18 cellular contexts compared by ENCODE assay signal in genomic region chrX:153371256-153371655, GRCh38. TPM values are rescaled to one million over a fixed set of nuclear protein-coding genes. Genes with fewer than 3 reads are reported as not detected.
DNase-seq lines count a peak whose midpoint lies in the region; ATAC-seq and TF ChIP-seq lines count a peak whose summit lies in the region.
"Had no signal": no experiment of that assay in that cellular context is flagged by ENCODE, and none has a peak within 500 bp of the region (broad histone marks: within the 10 kb centered on the region; RNA-seq: fewer than 3 reads in every experiment).

No MANE protein-coding gene starts in this region.

- H3K9ac ChIP-seq in IMR-90 (ENCODE audit: low read depth, low read length) (no peak overlapping the region), parathyroid adenoma (no peak overlapping the region)

- H4K91ac ChIP-seq in IMR-90 (ENCODE audit: insufficient read depth, low read depth, low read length) = no peak overlapping the region

- H3K18ac ChIP-seq in IMR-90 (ENCODE audit: low read depth, low read length) = no peak overlapping the region

- no peak for TF ChIP-seq RAD21 in IMR-90 (IDR thresholded peaks at IDR 0.05; ENCODE audit: low read length)

- no CpG with 5 or more reads among the region's 3 CpGs for WGBS in IMR-90 (ENCODE audit: extremely low coverage in 2 of 2, insufficient read length in 1 of 2), 2 experiments

- H3K4me2 ChIP-seq in IMR-90 (ENCODE audit: low read depth, low read length) (no peak overlapping the region), parathyroid adenoma (ENCODE audit: low read length) (peak overlapping the region; percentile 17)

- peaks cover 8% of the 10 kb centered on the region for H3K27me3 ChIP-seq in IMR-90 (ENCODE audit: control insufficient read depth, insufficient read depth, low read length)
- H3K27me3 ChIP-seq in parathyroid adenoma (ENCODE audit: control insufficient read depth, insufficient read depth, low read length) = no peaks in the 10 kb centered on the region
- no peaks in the 10 kb centered on the region for H3K27me3 ChIP-seq in left lung

- no peak overlapping the region for H4K8ac ChIP-seq in IMR-90 (ENCODE audit: low read depth in 2 of 2, low read length in 2 of 2)

- H3K23ac ChIP-seq in IMR-90 (ENCODE audit: low read depth, low read length) = no peak overlapping the region

- H2AK5ac ChIP-seq in IMR-90 (ENCODE audit: low read depth, low read length) = no peak overlapping the region

- in situ Hi-C loops in IMR-90 (cut with MboI; ENCODE audit: low sequenced_read_pairs) = no loop called here
- in situ Hi-C loops in astrocyte of the cerebellum (cut with HindIII; ENCODE audit: low sequenced_read_pairs) = no loop called here

- intact Hi-C loops in IMR-90 (cut with micrococcal nuclease) = no loop called here
- intact Hi-C loops in left lung (cut with DNase I) = no loop called here

- H2BK20ac ChIP-seq in IMR-90 (ENCODE audit: low read depth, low read length) = no peak overlapping the region

- H4K5ac ChIP-seq in IMR-90 (ENCODE audit: low read depth, low read length) = no peak overlapping the region

- DNase-seq in IMR-90 (no peak), astrocyte of the cerebellum (ENCODE audit: low read depth) (peak; percentile 20), fibroblast of peridontal ligament (ENCODE audit: extremely low read depth) (peak; percentile 37), left lung (no peak), hypothalamus (lab: John Stamatoyannopoulos, UW) (no peak)
- DNase-seq: H7; MM.1S; NCI-H1105; NCI-H1694 treated with DMSO at 0.1 percent for 48 hours; NCI-H2107; NCI-H526 treated with DMSO at 0.1 percent for 48 hours; NK-92 treated with Interleukin-12 subunit alpha and Interleukin-12 subunit beta, amount 100 ng/mL, for 24 hours; SHP77 had no signal

- H3K79me2 ChIP-seq in parathyroid adenoma = no peaks in the 10 kb centered on the region

- no peak overlapping the region for H2AK9ac ChIP-seq in IMR-90 (replicated peaks; ENCODE audit: low read depth, low read length, poor library complexity)

- H4K20me1 ChIP-seq in IMR-90 (ENCODE audit: insufficient read depth, low read length) = no peaks in the 10 kb centered on the region

- ATAC-seq in IMR-90 (ENCODE audit: low read depth) (peak; percentile 29), left lung (no peak), SK-N-SH treated with all-trans-retinoic acid at 6 μM for 48 hours (no peak)

- no peaks in the 10 kb centered on the region for H3K36me3 ChIP-seq in IMR-90 (ENCODE audit: control insufficient read depth, insufficient read depth, low read length)
- H3K36me3 ChIP-seq in parathyroid adenoma (ENCODE audit: control insufficient read depth, insufficient read depth, low read length) = no peaks in the 10 kb centered on the region
- H3K36me3 ChIP-seq in left lung = no peaks in the 10 kb centered on the region

- no peak for TF ChIP-seq POLR2A in IMR-90 (IDR thresholded peaks at IDR 0.05; ENCODE audit: low read depth, low read length)

- dilution Hi-C loops in IMR-90 (cut with HindIII; ENCODE audit: low sequenced_read_pairs, unreplicated experiment) = no loop called here

- H2AFZ ChIP-seq in IMR-90 (replicated peaks; ENCODE audit: low read length, poor library complexity) (no peak overlapping the region), parathyroid adenoma (peak overlapping the region; percentile 60)

- H3K4me1 ChIP-seq in IMR-90 (ENCODE audit: control insufficient read depth, insufficient read depth, low read length) (no peaks in the 10 kb centered on the region), parathyroid adenoma (peaks cover 52% of the 10 kb centered on the region), left lung (no peaks in the 10 kb centered on the region)

- H3K9me3 ChIP-seq in IMR-90 (ENCODE audit: control insufficient read depth, insufficient read depth, low read length) (0 out of 2 replicates have a peak, but pooled peaks cover 2% of the 10 kb centered on the region), parathyroid adenoma (ENCODE audit: control insufficient read depth, low read length) (no peaks in the 10 kb centered on the region), left lung (no peaks in the 10 kb centered on the region)

- no peak overlapping the region for H2BK120ac ChIP-seq in IMR-90 (ENCODE audit: low read depth, low read length)

- no peak overlapping the region for H3K14ac ChIP-seq in IMR-90 (replicated peaks; ENCODE audit: low read depth, low read length)

- H2BK5ac ChIP-seq in IMR-90 (ENCODE audit: low read depth, low read length, poor library complexity, severe bottlenecking) = no peak overlapping the region

- H2BK15ac ChIP-seq in IMR-90 (ENCODE audit: low read depth, low read length) = no peak overlapping the region

- H3K79me1 ChIP-seq in IMR-90 (ENCODE audit: low read depth in 1 of 2, low read length in 2 of 2) = no peaks in the 10 kb centered on the region

- H3K27ac ChIP-seq in IMR-90 (ENCODE audit: insufficient read depth, low read length) (no peak overlapping the region), parathyroid adenoma (peak overlapping the region; percentile 90), left lung (no peak overlapping the region)
- H3K27ac ChIP-seq: C4-2B had no signal

- CTCF ChIA-PET in IMR-90 (lab: Yijun Ruan, JAX) = no interaction called here

- BruUV-seq in IMR-90 (replicated peaks; lab: Mats Ljungman, UMichigan) = no TSS peak

- H3K56ac ChIP-seq in IMR-90 (ENCODE audit: extremely low read depth, insufficient read depth, low read length) = no peak overlapping the region

- no peaks in the 10 kb centered on the region for H3K9me1 ChIP-seq in IMR-90 (ENCODE audit: insufficient read depth, low read length)

- POLR2A ChIA-PET in IMR-90 (lab: Charles Lee; ENCODE audit: unreplicated experiment) = no interaction called here

- H3K4me3 ChIP-seq in IMR-90 (ENCODE audit: insufficient read depth, low read depth, low read length) (no peak overlapping the region), astrocyte of the cerebellum (ENCODE audit: low read depth, low read length) (no peak overlapping the region), parathyroid adenoma (ENCODE audit: low read depth, low read length) (no peak overlapping the region), left lung (no peak overlapping the region)

- H3K4ac ChIP-seq in IMR-90 (ENCODE audit: low read depth, low read length) = no peak overlapping the region

- TF ChIP-seq CTCF in IMR-90 (conservative IDR thresholded peaks at IDR 0.05; ENCODE audit: low read depth, low read length) = no peak
- TF ChIP-seq CTCF in astrocyte of the cerebellum (IDR thresholded peaks at IDR 0.05; ENCODE audit: low read depth, low read length, missing control alignments) = no peak
- TF ChIP-seq CTCF in parathyroid adenoma (IDR thresholded peaks at IDR 0.05) = no peak
- TF ChIP-seq CTCF in left lung (IDR thresholded peaks at IDR 0.05) = no peak

TF ChIP-seq in IMR-90, 13 proteins besides CTCF, POLR2A, EP300 and RAD21:
- TF ChIP-seq RFX5 (IDR thresholded peaks at IDR 0.05; ENCODE audit: low read depth, low read length) (no peak), USF2 (IDR thresholded peaks at IDR 0.05; ENCODE audit: low read depth, low read length) (no peak), SMC3 (IDR thresholded peaks at IDR 0.05; ENCODE audit: low read depth, low read length) (no peak)
TF ChIP-seq in IMR-90: peak in this region for 0.

TF ChIP-seq in SK-N-SH treated with all-trans-retinoic acid at 6 μM for 48 hours, 23 proteins besides CTCF, POLR2A, EP300 and RAD21 (continues in another document):
- TF ChIP-seq RARB (CRISPR knock-in tag; IDR thresholded peaks at IDR 0.05) (no peak), CREB5 (CRISPR knock-in tag; IDR thresholded peaks at IDR 0.05; ENCODE audit: low read depth) (no peak), PATZ1 (CRISPR knock-in tag; IDR thresholded peaks at IDR 0.05; ENCODE audit: borderline replicate concordance) (no peak)

RNA-seq across cellular contexts. Expression of gene PNMA6E, which starts 29.9 kb away (rescaled TPM):
- total RNA-seq in IMR-90 (2012; rRNA removed) = not detected in 2 replicates
- not detected in 2 replicates for polyA plus RNA-seq in IMR-90 (2012; rRNA removed)
- polyA plus RNA-seq in IMR-90 (2012; cell fraction: cytosol; rRNA removed) = not detected in 2 replicates
- polyA plus RNA-seq in IMR-90 (2012; cell fraction: nucleus; rRNA removed; ENCODE audit: low replicate concordance) = not detected in 2 replicates
- total RNA-seq in left lung = not detected
- total RNA-seq: Daoy, H7, OCI-LY7 had no signal

RNA-seq across cellular contexts. Expression of gene ZNF275, which starts 37.3 kb away (rescaled TPM):
- total RNA-seq in IMR-90 (2012; rRNA removed) = 6.6 and 8.3 TPM in 2 replicates
- 9.4 and 9.7 TPM in 2 replicates for polyA plus RNA-seq in IMR-90 (2012; rRNA removed)
- 4.1 and 4.8 TPM in 2 replicates for polyA plus RNA-seq in IMR-90 (2012; cell fraction: cytosol; rRNA removed)
- 15.4 and 28.1 TPM in 2 replicates for polyA plus RNA-seq in IMR-90 (2012; cell fraction: nucleus; rRNA removed; ENCODE audit: low replicate concordance)
- total RNA-seq in left lung = 10 to 100 TPM in 1 of 2 donors, 1 to 10 TPM in 1; 7.6 to 11.0 TPM

RNA-seq across cellular contexts. Expression of gene ZFP92, which starts 40.0 kb away (rescaled TPM):
- under 0.01 TPM in 2 replicates for total RNA-seq in IMR-90 (2012; rRNA removed)
- 0.03 and 0.04 TPM in 2 replicates for polyA plus RNA-seq in IMR-90 (2012; rRNA removed)
- 0.01 and 0.04 TPM in 2 replicates for polyA plus RNA-seq in IMR-90 (2012; cell fraction: cytosol; rRNA removed)
- 0.14 and 0.19 TPM in 2 replicates for polyA plus RNA-seq in IMR-90 (2012; cell fraction: nucleus; rRNA removed; ENCODE audit: low replicate concordance)
- 1 to 10 TPM; 2.8 to 2.9 TPM for total RNA-seq in left lung
- total RNA-seq: H7 had no signal

RNA-seq across cellular contexts. Expression of gene PNMA6F, which starts 49.7 kb away (rescaled TPM):
- total RNA-seq in IMR-90 (2012; rRNA removed) (not detected in 2 replicates), left lung (not detected)
- polyA plus RNA-seq in IMR-90 (2012; rRNA removed) = not detected in 2 replicates
- not detected in 2 replicates for polyA plus RNA-seq in IMR-90 (2012; cell fraction: cytosol; rRNA removed)
- not detected in 2 replicates for polyA plus RNA-seq in IMR-90 (2012; cell fraction: nucleus; rRNA removed; ENCODE audit: low replicate concordance)
- total RNA-seq: Daoy, H7, OCI-LY7 had no signal

Comparison
In these comparisons a context has a peak if more than half of its experiments do, and no peak if none do; other contexts are left out.
1. DNase-seq: peak in astrocyte of the cerebellum (single experiment) and fibroblast of peridontal ligament (single experiment); none in IMR-90 (single experiment), left lung (0 of 2) and hypothalamus (0 of 51).